13 cellular contexts compared by ENCODE assay signal in the genomic region with DNA sequence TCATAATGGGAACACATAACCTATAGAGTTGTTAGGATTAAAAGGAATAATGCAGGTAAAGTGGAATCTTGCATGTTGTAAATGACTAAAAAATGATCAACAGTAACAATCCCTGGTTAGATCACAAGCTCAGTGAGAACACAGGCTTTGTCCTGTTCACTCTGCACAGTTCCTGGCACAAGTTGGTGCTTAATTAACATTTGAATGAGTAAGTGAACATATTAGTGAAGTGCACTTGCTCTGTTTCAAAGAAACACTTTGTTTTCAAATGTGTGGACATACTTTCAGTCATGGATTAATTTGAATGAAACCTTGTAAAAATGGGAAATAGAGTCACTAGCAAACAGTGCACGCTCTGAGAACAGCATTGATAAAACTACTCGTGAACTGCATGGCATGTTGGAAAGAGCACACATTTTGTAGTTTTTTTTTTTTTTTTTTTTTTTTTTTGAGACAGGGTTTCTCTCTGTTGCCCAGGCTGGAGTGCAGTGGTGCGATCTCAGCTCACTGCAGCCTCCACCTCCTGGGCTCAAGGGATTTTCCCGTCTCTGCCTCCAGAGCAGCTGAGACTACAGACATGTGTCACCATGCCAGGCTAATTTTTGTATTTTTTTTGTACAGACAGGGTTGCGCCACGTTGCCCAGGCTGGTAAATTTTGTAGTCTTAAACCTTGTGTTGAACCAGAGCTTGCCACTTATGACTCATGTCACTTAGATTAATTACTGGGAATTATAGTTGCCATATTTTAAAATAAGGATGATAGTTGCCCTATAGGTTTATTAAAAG.
A peak's percentile ranks its signal among the peaks of the same experiment; 100 is the strongest.
DNase-seq lines count a peak whose midpoint lies in the region; ATAC-seq and TF ChIP-seq lines count a peak whose summit lies in the region.
"Had no signal": no experiment of that assay in that cellular context is flagged by ENCODE, and none has a peak within 500 bp of the region (broad histone marks: within the 10 kb centered on the region; RNA-seq: fewer than 3 reads in every experiment).

No MANE protein-coding gene starts in this region.

- no peak overlapping the region for H3K23ac ChIP-seq in trophoblast cell (ENCODE audit: low read length)

- DNase-seq in EH (ENCODE audit: low read depth) (peak; percentile 9), trophoblast cell (no peak)
- no peak for DNase-seq in activated CD8-positive, alpha-beta memory T cell treated with anti-CD3 and anti-CD28 coated beads for 24 hours
- DNase-seq: aorta; left ventricle myocardium superior; NCI-H1048; stimulated activated CD4-positive, alpha-beta T cell treated with anti-CD3 and anti-CD28 coated beads, Interleukin-2, amount 100 ng/mL, for 24 hours had no signal

- H3K9ac ChIP-seq in OCI-LY3 (ENCODE audit: low read length): peak overlapping the region; percentile 57
- no peak overlapping the region for H3K9ac ChIP-seq in trophoblast cell (ENCODE audit: low read length)

- no peak overlapping the region for H2BK120ac ChIP-seq in trophoblast cell (ENCODE audit: insufficient read depth, low read length, poor library complexity)

- no peak for TF ChIP-seq CTCF in OCI-LY3 (IDR thresholded peaks at IDR 0.05; ENCODE audit: low read depth, low read length)

- H3K27ac ChIP-seq in OCI-LY3 (ENCODE audit: low read length) (peak overlapping the region; percentile 81), trophoblast cell (ENCODE audit: low read depth, low read length) (no peak overlapping the region)

- H3K79me2 ChIP-seq in OCI-LY3 (ENCODE audit: low read length) (no peaks in the 10 kb centered on the region), trophoblast cell (ENCODE audit: control insufficient read depth, insufficient read depth, low read length, poor library complexity) (no peaks in the 10 kb centered on the region)

- H3K9me3 ChIP-seq in OCI-LY3 (ENCODE audit: insufficient read depth, low read length) (no peaks in the 10 kb centered on the region), trophoblast cell (ENCODE audit: insufficient read depth, low read depth, low read length) (no peaks in the 10 kb centered on the region)
- H3K9me3 ChIP-seq: thoracic aorta had no signal

- no peak overlapping the region for H2BK5ac ChIP-seq in trophoblast cell (ENCODE audit: low read depth, low read length, poor library complexity)

- H2AFZ ChIP-seq in OCI-LY3 (ENCODE audit: low read depth, low read length): peak overlapping the region; percentile 20; the same call in 1 of the 2 replicates
- H2AFZ ChIP-seq in trophoblast cell (ENCODE audit: insufficient read depth, low read length, poor library complexity): no peak overlapping the region

- peak overlapping the region; percentile 68 for H3K4me2 ChIP-seq in OCI-LY3 (ENCODE audit: low read length)
- no peak overlapping the region for H3K4me2 ChIP-seq in trophoblast cell (ENCODE audit: low read length)

- no peak overlapping the region for H4K12ac ChIP-seq in trophoblast cell (ENCODE audit: low read depth, low read length)

- WGBS in trophoblast cell (ENCODE audit: extremely low coverage, insufficient coverage, insufficient read length): no CpG with 5 or more reads among the region's 6 CpGs

- H3K4me3 ChIP-seq in OCI-LY3 (ENCODE audit: low read length): peak overlapping the region; percentile 51
- no peak overlapping the region for H3K4me3 ChIP-seq in trophoblast cell (ENCODE audit: low read depth, low read length)
- H3K4me3 ChIP-seq: thoracic aorta had no signal

- no peaks in the 10 kb centered on the region for H3K36me3 ChIP-seq in OCI-LY3 (replicated peaks; ENCODE audit: low read depth, low read length)
- H3K36me3 ChIP-seq in trophoblast cell (ENCODE audit: control insufficient read depth in 1 of 2, insufficient read depth in 2 of 2, low read length in 2 of 2): no peaks in the 10 kb centered on the region
- H3K36me3 ChIP-seq: thoracic aorta had no signal

- H4K8ac ChIP-seq in trophoblast cell (ENCODE audit: low read depth, low read length): no peak overlapping the region

- H2AK5ac ChIP-seq in trophoblast cell (ENCODE audit: low read length): no peak overlapping the region

- H4K91ac ChIP-seq in trophoblast cell (ENCODE audit: low read depth, low read length): no peak overlapping the region

- H4K20me1 ChIP-seq in OCI-LY3 (ENCODE audit: insufficient read depth, low read length): no peaks in the 10 kb centered on the region

- no peak overlapping the region for H3K4ac ChIP-seq in trophoblast cell (ENCODE audit: low read depth, low read length)

- peaks cover 13% of the 10 kb centered on the region for H3K79me1 ChIP-seq in trophoblast cell (ENCODE audit: low read length)

- peak overlapping the region; percentile 58 for H2BK12ac ChIP-seq in trophoblast cell (ENCODE audit: low read length)

- H3K4me1 ChIP-seq in OCI-LY3 (ENCODE audit: low read length) (peaks cover 29% of the 10 kb centered on the region), trophoblast cell (ENCODE audit: control insufficient read depth in 1 of 2, insufficient read depth in 2 of 2, low read length in 2 of 2) (peaks cover 8 to 17% of the 10 kb centered on the region in 2 experiments)

- H3K27me3 ChIP-seq in OCI-LY3 (ENCODE audit: low read depth, low read length) (no peaks in the 10 kb centered on the region), trophoblast cell (ENCODE audit: insufficient read depth, low read length) (no peaks in the 10 kb centered on the region)

- no peak overlapping the region for H3K14ac ChIP-seq in trophoblast cell (ENCODE audit: low read length)

- no peak overlapping the region for H3K18ac ChIP-seq in trophoblast cell (ENCODE audit: low read length)

- ATAC-seq in esophagus mucosa: peak; percentile 97
- ATAC-seq in HG02642 (IDR thresholded peaks at IDR 0.05; ENCODE audit: poor library complexity, unreplicated experiment): no peak
- no peak for ATAC-seq in HG02973 (IDR thresholded peaks at IDR 0.05; ENCODE audit: unreplicated experiment)
- no peak for ATAC-seq in GM21390 (IDR thresholded peaks at IDR 0.05; ENCODE audit: unreplicated experiment)
